Comparison of ENCODE assay signal across 11 cellular contexts in genomic region chrX:23592741-23593140, GRCh38.
"Had no signal": no experiment of that assay in that cellular context is flagged by ENCODE, and none has a peak within 500 bp of the region (broad histone marks: within the 10 kb centered on the region; RNA-seq: fewer than 3 reads in every experiment).

No MANE protein-coding gene starts in this region.

- H2AFZ ChIP-seq: GM23248, GM23338 had no signal

- H3K36me3 ChIP-seq: HAP-1 had no signal

- H3K27ac Mint-ChIP-seq: GM23338, H9, HFFc6 had no signal

- H3K27ac ChIP-seq: GM23248 had no signal

- ATAC-seq: GM23338, HCT116 had no signal

- H3K9me3 Mint-ChIP-seq: GM23338, HFFc6 had no signal

- H3K4me2 ChIP-seq: GM23338 had no signal

- H3K4me3 ChIP-seq: GM23248, GM23338, HAP-1 had no signal

- H3K4me1 ChIP-seq: HAP-1 had no signal

- FAIRE-seq: H1, H54 had no signal

- H3K9me3 ChIP-seq: HAP-1 had no signal

- H3K9ac ChIP-seq: GM23248 had no signal

- DNase-seq: GM23248, GOT3, H7, H9, HCEC 1CT, HFFc6 had no signal
